Comparison of ENCODE assay signal across 9 cellular contexts in genomic region chr18:45106331-45106774, GRCh38.
DNase-seq lines count a peak whose midpoint lies in the region; ATAC-seq and TF ChIP-seq lines count a peak whose summit lies in the region.
"Had no signal": no experiment of that assay in that cellular context is flagged by ENCODE, and none has a peak within 500 bp of the region (broad histone marks: within the 10 kb centered on the region; RNA-seq: fewer than 3 reads in every experiment).

No MANE protein-coding gene starts in this region.

- no peak overlapping the region for H2AFZ ChIP-seq in neural progenitor cell (replicated peaks)

- no peaks in the 10 kb centered on the region for H4K20me1 ChIP-seq in neural progenitor cell (ENCODE audit: low read depth)

- H3K27ac ChIP-seq in left ventricle myocardium inferior (replicated peaks) = no peak overlapping the region
- no peak overlapping the region for H3K27ac ChIP-seq in neural progenitor cell

- ATAC-seq in left ventricle myocardium superior (peak; percentile 42), HG03060 (IDR thresholded peaks at IDR 0.05; ENCODE audit: low read depth, unreplicated experiment) (peak; percentile 95), natural killer cell (peak; percentile 84 to 94 (median 92))

- H3K4me2 ChIP-seq in neural progenitor cell = no peak overlapping the region

- H3K4me1 Mint-ChIP-seq in natural killer cell (peaks cover 35 to 49% of the 10 kb centered on the region in 2 donors), neural progenitor cell (peaks cover 29% of the 10 kb centered on the region)

- H3F3A ChIP-seq in neural progenitor cell (ENCODE audit: low read depth) = no peaks in the 10 kb centered on the region

- H3K27ac Mint-ChIP-seq in natural killer cell = no peak overlapping the region
- no peak overlapping the region for H3K27ac Mint-ChIP-seq in neural progenitor cell
- H3K27ac Mint-ChIP-seq: CD4-positive, alpha-beta memory T cell had no signal

- no peak overlapping the region for H3K4me3 Mint-ChIP-seq in natural killer cell
- no peak overlapping the region for H3K4me3 Mint-ChIP-seq in neural progenitor cell
- H3K4me3 Mint-ChIP-seq: CD4-positive, alpha-beta memory T cell had no signal

- H3K27me3 ChIP-seq in left ventricle myocardium inferior (ENCODE audit: low read depth) (peaks cover 32% of the 10 kb centered on the region), neural progenitor cell (no peaks in the 10 kb centered on the region)

- intact Hi-C loops in left ventricle myocardium superior (cut with micrococcal nuclease) = no loop called here
- intact Hi-C loops in left ventricle myocardium inferior (cut with micrococcal nuclease) = no loop called here
- intact Hi-C loops in natural killer cell (cut with micrococcal nuclease) = loop anchor here (1.0 to 5.0 kb wide), 5 partner anchors 106 to 599 kb away; no protein-coding TSS in a partner anchor

- H3K36me3 ChIP-seq in left ventricle myocardium inferior (no peaks in the 10 kb centered on the region), neural progenitor cell (no peaks in the 10 kb centered on the region)

- H3K4me3 ChIP-seq in left ventricle myocardium inferior (no peak overlapping the region), neural progenitor cell (no peak overlapping the region)

- no peaks in the 10 kb centered on the region for H3K79me2 ChIP-seq in neural progenitor cell (ENCODE audit: low read depth)

- H3K36me3 Mint-ChIP-seq in natural killer cell = no peaks in the 10 kb centered on the region
- no peaks in the 10 kb centered on the region for H3K36me3 Mint-ChIP-seq in neural progenitor cell
- H3K36me3 Mint-ChIP-seq: CD4-positive, alpha-beta memory T cell had no signal

- H3K9me3 ChIP-seq in left ventricle myocardium inferior (replicated peaks) = no peaks in the 10 kb centered on the region
- H3K9me3 ChIP-seq in neural progenitor cell (ENCODE audit: low read depth) = no peaks in the 10 kb centered on the region

- no peaks in the 10 kb centered on the region for H3K9me3 Mint-ChIP-seq in natural killer cell
- H3K9me3 Mint-ChIP-seq in neural progenitor cell = no peaks in the 10 kb centered on the region
- H3K9me3 Mint-ChIP-seq: CD4-positive, alpha-beta memory T cell had no signal

- DNase-seq in left ventricle myocardium superior = no peak
- DNase-seq in left ventricle myocardium inferior = no peak
- peak; percentile 95 for DNase-seq in SIG-M5 treated with dmso at 0.1 percent for 504 hours (lab: John Stamatoyannopoulos, UW; ENCODE audit: unreplicated experiment)
- DNase-seq in natural killer cell = peak; percentile 48
- no peak for DNase-seq in neural progenitor cell (ENCODE audit: low spot score)
- no peak for DNase-seq in AG08396 (ENCODE audit: low spot score)
- DNase-seq in stimulated activated CD4-positive, alpha-beta T cell treated with anti-CD3 and anti-CD28 coated beads, Interleukin-4, amount 100 ng/mL, for 24 hours = no peak

- TF ChIP-seq CTCF in left ventricle myocardium inferior (IDR thresholded peaks at IDR 0.05; ENCODE audit: borderline replicate concordance) = no peak
- TF ChIP-seq CTCF in natural killer cell (IDR thresholded peaks at IDR 0.05) = no peak
- TF ChIP-seq CTCF in neural progenitor cell (IDR thresholded peaks at IDR 0.05) = no peak

- H3K4me1 ChIP-seq in left ventricle myocardium inferior = peaks cover 7% of the 10 kb centered on the region
- peaks cover 18% of the 10 kb centered on the region for H3K4me1 ChIP-seq in neural progenitor cell

- no peak overlapping the region for H3K9ac ChIP-seq in neural progenitor cell

- peaks cover 14 to 34% of the 10 kb centered on the region in 2 donors for H3K27me3 Mint-ChIP-seq in natural killer cell (ENCODE audit: low read depth in 2 of 2)
- peaks cover 4% of the 10 kb centered on the region for H3K27me3 Mint-ChIP-seq in neural progenitor cell (ENCODE audit: insufficient read depth, low read depth)

Comparison
In these comparisons a context has a peak if more than half of its experiments do, and no peak if none do; other contexts are left out.
1. ATAC-seq: peak in every context shown above with its lines; median percentile 95 in HG03060; 92 in natural killer cell; 42 in left ventricle myocardium superior.
2. DNase-seq: peak in SIG-M5 treated with dmso at 0.1 percent for 504 hours (single experiment) and natural killer cell (single experiment); none in left ventricle myocardium superior (single experiment), left ventricle myocardium inferior (single experiment), neural progenitor cell (single experiment), AG08396 (single experiment) and stimulated activated CD4-positive, alpha-beta T cell treated with anti-CD3 and anti-CD28 coated beads, Interleukin-4, amount 100 ng/mL, for 24 hours (single experiment).